ENCODE assay signal across 8 cellular contexts in genomic region chr4:184537269-184538022, GRCh38.
DNase-seq lines count a peak whose midpoint lies in the region; ATAC-seq, FAIRE-seq and TF ChIP-seq lines count a peak whose summit lies in the region.

No MANE protein-coding gene starts in this region.

- H2BK15ac ChIP-seq in H1 (ENCODE audit: low read length), result no peak overlapping the region

- no peak for TF ChIP-seq EP300 in H1 (IDR thresholded peaks at IDR 0.05; ENCODE audit: borderline replicate concordance in 1 of 2, low read depth in 2 of 2, low read length in 2 of 2)

- H3K4me3 Mint-ChIP-seq in memory B cell, result peak overlapping the region; percentile 89

- H3K27me3 Mint-ChIP-seq in memory B cell, result no peaks in the 10 kb centered on the region

- H3K23ac ChIP-seq in H1 (ENCODE audit: insufficient read length), result no peak overlapping the region

- no peak overlapping the region for H3K14ac ChIP-seq in H1 (ENCODE audit: insufficient read length)

- no peaks in the 10 kb centered on the region for H3K79me2 ChIP-seq in H1 (ENCODE audit: control insufficient read depth in 1 of 2, insufficient read depth in 2 of 2, low read length in 2 of 2)

- POLR2A ChIA-PET in H1 (lab: Charles Lee; ENCODE audit: partially characterized antibody), result interaction anchor here (0.9 kb wide), 1 partner anchor 23 kb away, joined by 3 read pairs; no protein-coding TSS in a partner anchor

- H3K27ac Mint-ChIP-seq in memory B cell, result peak overlapping the region; percentile 100

- H3K4me3 ChIP-seq in H1 (ENCODE audit: extremely low read depth in 1 of 4, insufficient read depth in 2 of 4, low read depth in 3 of 4, low read length in 4 of 4), result peak overlapping the region; percentile 79 to 93 (median 83)

- peak overlapping the region; percentile 90 for H4K8ac ChIP-seq in H1 (ENCODE audit: extremely low read depth, insufficient read depth, low read length)

- CTCF ChIA-PET in H1 (lab: Charles Lee; ENCODE audit: partially characterized antibody), result interaction anchor here (0.9 to 2.1 kb wide), 2 partner anchors 249 to 273 kb away, joined by 3 to 10 read pairs; no protein-coding TSS in a partner anchor

- no peak for TF ChIP-seq RAD21 in H1 (IDR thresholded peaks at IDR 0.05 in 1 of 2, conservative IDR thresholded peaks at IDR 0.05 in 1 of 2; ENCODE audit: low read depth in 2 of 2, low read length in 2 of 2)

- H2BK120ac ChIP-seq in H1 (replicated peaks; ENCODE audit: low read depth, low read length), result no peak overlapping the region

- no peak overlapping the region; the same call in 1 of the 2 replicates for H2BK5ac ChIP-seq in H1 (ENCODE audit: low read depth, low read length)

- H3K56ac ChIP-seq in H1 (replicated peaks; ENCODE audit: insufficient read length, low read depth, low read length), result no peak overlapping the region

- H3K36me3 Mint-ChIP-seq in memory B cell, result no peaks in the 10 kb centered on the region

- H3K4ac ChIP-seq in H1 (replicated peaks; ENCODE audit: insufficient read length, low read depth, low read length), result no peak overlapping the region

- peak in 1 of 2 experiments; percentile 72; a peak in 2 of 3 replicates for TF ChIP-seq POLR2A in H1 (IDR thresholded peaks at IDR 0.05; ENCODE audit: control extremely low read depth in 1 of 2, low read depth in 2 of 2, low read length in 2 of 2)

- peak overlapping the region; percentile 66 for H3K27ac ChIP-seq in H1 (ENCODE audit: low read depth, low read length)

- no peaks in the 10 kb centered on the region for H3K27me3 ChIP-seq in H1 (replicated peaks in 1 of 4; ENCODE audit: control insufficient read depth in 3 of 4, extremely low read depth in 1 of 4, insufficient read depth in 3 of 4, low read length in 3 of 4)

- no peak overlapping the region for H2AK5ac ChIP-seq in H1 (ENCODE audit: low read depth, low read length)

- peaks cover 0 to 6% (median 3%) of the 10 kb centered on the region in 4 experiments; a peak in 5 of 7 replicates for H3K4me1 ChIP-seq in H1 (replicated peaks in 1 of 4; ENCODE audit: control insufficient read depth in 3 of 4, insufficient read depth in 4 of 4, low read length in 3 of 4)

- ATAC-seq in GM21360 (IDR thresholded peaks at IDR 0.05; ENCODE audit: unreplicated experiment) (peak; percentile 57), memory B cell (ENCODE audit: low read depth) (peak; percentile 76)

- H3K9me3 Mint-ChIP-seq in memory B cell, result no peaks in the 10 kb centered on the region

- peak overlapping the region; percentile 65 to 85 (median 70) for H3K9ac ChIP-seq in H1 (replicated peaks in 1 of 4; ENCODE audit: extremely low read depth in 1 of 4, low read depth in 3 of 4, low read length in 3 of 4)

- H3K23me2 ChIP-seq in H1 (ENCODE audit: low read depth, low read length), result no peaks in the 10 kb centered on the region

- no peak overlapping the region for H4K5ac ChIP-seq in H1 (ENCODE audit: insufficient read length, low read depth, low read length)

- no peaks in the 10 kb centered on the region for H3K36me3 ChIP-seq in H1 (ENCODE audit: control insufficient read depth in 2 of 4, insufficient read depth in 4 of 4, low read length in 3 of 4)

- no peaks in the 10 kb centered on the region for H3K79me1 ChIP-seq in H1 (ENCODE audit: low read depth, low read length)

- no peak overlapping the region for H2BK20ac ChIP-seq in H1 (ENCODE audit: low read length)

- no peaks in the 10 kb centered on the region for H4K20me1 ChIP-seq in H1 (replicated peaks in 1 of 2; ENCODE audit: control insufficient read depth in 1 of 2, insufficient read depth in 2 of 2, low read length in 2 of 2)

- H3K4me2 ChIP-seq in H1 (ENCODE audit: insufficient read depth in 1 of 2, low read depth in 2 of 2, low read length in 2 of 2), result peak overlapping the region; percentile 46 to 75

- H3K9me3 ChIP-seq in H1 (ENCODE audit: insufficient read depth in 2 of 2, low read depth in 1 of 2, low read length in 1 of 2), result no peaks in the 10 kb centered on the region; a peak in 1 of 4 replicates

- peak; percentile 83 for FAIRE-seq in H1 (lab: Jason Lieb, UNC)

- H2AFZ ChIP-seq in H1 (ENCODE audit: low read length), result peak overlapping the region; percentile 37

- no peak overlapping the region for H2BK12ac ChIP-seq in H1 (ENCODE audit: low read depth, low read length)

- H4K91ac ChIP-seq in H1 (replicated peaks; ENCODE audit: insufficient read length, low read length), result no peak overlapping the region

- H3K18ac ChIP-seq in H1 (ENCODE audit: extremely low read depth, low read length), result peak overlapping the region; percentile 90

- DNase-seq in COLO668 (lab: John Stamatoyannopoulos, UW; ENCODE audit: unreplicated experiment) (peak; percentile 93), HT1080 (ENCODE audit: low read depth) (peak; percentile 97), NOMO-1 (lab: John Stamatoyannopoulos, UW; ENCODE audit: unreplicated experiment in 2 of 2) (peak; percentile 90 to 92), H1 (ENCODE audit: low read depth in 1 of 2, low spot score in 2 of 2) (peak; percentile 82 to 99), memory B cell (ENCODE audit: low spot score in 2 of 2) (peak; percentile 83 to 92)
- peak; percentile 81 to 90 (median 88) for DNase-seq in activated CD8-positive, alpha-beta memory T cell treated with anti-CD3 and anti-CD28 coated beads for 48 hours (ENCODE audit: low read depth in 2 of 3, low spot score in 2 of 3)
- DNase-seq in stimulated activated CD8-positive, alpha-beta memory T cell treated with anti-CD3 and anti-CD28 coated beads, Interleukin-12 subunit alpha, Interleukin-12 subunit beta, amount 100 ng/mL, for 1 hour (ENCODE audit: low read depth), result peak; percentile 90

- TF ChIP-seq CTCF in H1 (IDR thresholded peaks at IDR 0.05; ENCODE audit: control extremely low read depth in 1 of 3, insufficient read depth in 1 of 3, low read depth in 1 of 3, low read length in 3 of 3), result peak in 1 of 3 experiments; percentile 4; a peak in 1 of 4 replicates

- WGBS in H1 (ENCODE audit: extremely low coverage in 1 of 2, insufficient coverage in 1 of 2, insufficient read length in 1 of 2, insufficient replicate concordance in 2 of 2, low coverage in 1 of 2, low lambda C conversion rate in 2 of 2, missing lambda C conversion rate in 1 of 2), 2 experiments, result 8% methylated on average over 29 of the region's 29 CpGs; no CpG with 5 or more reads in 1 of the 2 experiments

- H3K4me1 Mint-ChIP-seq in memory B cell, result peaks cover 35% of the 10 kb centered on the region

TF ChIP-seq in H1, 55 proteins besides CTCF, POLR2A, EP300 and RAD21 (continues in another document):
- TF ChIP-seq SP2 (IDR thresholded peaks at IDR 0.05; ENCODE audit: low read length) (no peak), BCL11A (IDR thresholded peaks at IDR 0.05; ENCODE audit: low read depth in 2 of 2, low read length in 2 of 2) (no peak), CHD2 (IDR thresholded peaks at IDR 0.05; ENCODE audit: low read length) (no peak), TBP (IDR thresholded peaks at IDR 0.05; ENCODE audit: low read depth, low read length) (peak; percentile 31; the same call in 1 of the 2 replicates), E2F6 (IDR thresholded peaks at IDR 0.05) (no peak), KDM5A (IDR thresholded peaks at IDR 0.05; ENCODE audit: low read length) (no peak), RXRA (IDR thresholded peaks at IDR 0.05; ENCODE audit: insufficient read depth, low read depth, low read length) (no peak), CHD1 (IDR thresholded peaks at IDR 0.05; ENCODE audit: low read depth, low read length) (no peak), CEBPB (IDR thresholded peaks at IDR 0.05; ENCODE audit: low read depth, low read length) (no peak), TCF12 (IDR thresholded peaks at IDR 0.05; ENCODE audit: low read depth, low read length) (no peak), BACH1 (IDR thresholded peaks at IDR 0.05; ENCODE audit: low read length) (no peak), RNF2 (IDR thresholded peaks at IDR 0.05; ENCODE audit: borderline replicate concordance, low read depth, low read length, missing control alignments, poor library complexity, severe bottlenecking) (no peak), ASH2L (IDR thresholded peaks at IDR 0.05; ENCODE audit: low read length) (peak; percentile 76), YY1 (IDR thresholded peaks at IDR 0.05; ENCODE audit: low read depth, low read length) (no peak), SRF (IDR thresholded peaks at IDR 0.05; ENCODE audit: low read depth, low read length) (no peak), RBBP5 (IDR thresholded peaks at IDR 0.05; ENCODE audit: borderline replicate concordance, low read depth, low read length) (no peak), USF2 (IDR thresholded peaks at IDR 0.05; ENCODE audit: low read length) (no peak), JUN (IDR thresholded peaks at IDR 0.05; ENCODE audit: low read depth, low read length) (no peak), GABPA (IDR thresholded peaks at IDR 0.05; ENCODE audit: borderline replicate concordance, insufficient read depth, low read length) (peak; percentile 83; the same call in 1 of the 2 replicates), MAFK (IDR thresholded peaks at IDR 0.05; ENCODE audit: low read depth, low read length) (no peak), KDM4A (IDR thresholded peaks at IDR 0.05; ENCODE audit: low read depth, low read length, severe bottlenecking) (no peak), POLR2AphosphoS5 (IDR thresholded peaks at IDR 0.05; ENCODE audit: low read depth, low read length) (peak; percentile 61), GTF2F1 (IDR thresholded peaks at IDR 0.05; ENCODE audit: borderline replicate concordance, low read depth, low read length) (no peak), PHF8 (conservative IDR thresholded peaks at IDR 0.05; ENCODE audit: low read depth, low read length) (peak; percentile 65), CREB1 (IDR thresholded peaks at IDR 0.05) (peak; percentile 49; the same call in 1 of the 2 replicates), BRCA1 (IDR thresholded peaks at IDR 0.05; ENCODE audit: low read depth, low read length) (no peak), SIX5 (IDR thresholded peaks at IDR 0.05; ENCODE audit: low read depth, low read length) (peak; percentile 67), SAP30 (IDR thresholded peaks at IDR 0.05; ENCODE audit: insufficient read depth, insufficient replicate concordance, low read length) (no peak)

Comparison
In these comparisons a context has a peak if more than half of its experiments do, and no peak if none do; other contexts are left out.
1. Peak in every context shown above with its lines: DNase-seq, ATAC-seq, H3K4me3 ChIP-seq and H3K27ac ChIP-seq.